ENCODE assay signal across 9 cellular contexts in genomic region chr6:133983099-133983939, GRCh38. TPM values are rescaled to one million over a fixed set of nuclear protein-coding genes. Genes with fewer than 3 reads are reported as not detected.
DNase-seq lines count a peak whose midpoint lies in the region; FAIRE-seq and TF ChIP-seq lines count a peak whose summit lies in the region.
"Had no signal": no experiment of that assay in that cellular context is flagged by ENCODE, and none has a peak within 500 bp of the region (broad histone marks: within the 10 kb centered on the region; RNA-seq: fewer than 3 reads in every experiment).

No MANE protein-coding gene starts in this region.

- H3K4me2 ChIP-seq in mesenchymal stem cell (ENCODE audit: low read length, poor library complexity, severe bottlenecking), result no peak overlapping the region

- H3K27ac ChIP-seq in mesenchymal stem cell (ENCODE audit: low read length, poor library complexity, severe bottlenecking) (no peak overlapping the region), coronary artery (no peak overlapping the region), small intestine (ENCODE audit: low read depth in 1 of 2, low read length in 1 of 2) (no peak overlapping the region)
- H3K27ac ChIP-seq: ascending aorta had no signal

- H3K79me1 ChIP-seq in mesenchymal stem cell (replicated peaks; ENCODE audit: low read length, poor library complexity, severe bottlenecking), result peaks cover 6% of the 10 kb centered on the region

- 56% methylated on average over 9 of the region's 9 CpGs for WGBS in mesenchymal stem cell
- 72 to 82% (median 77%) methylated on average over 9 of the region's 9 CpGs for WGBS in small intestine, 3 donors

- H3K27me3 ChIP-seq in mesenchymal stem cell (ENCODE audit: control insufficient read depth in 1 of 2, insufficient read depth in 1 of 2, low read length in 2 of 2) (no peaks in the 10 kb centered on the region), small intestine (ENCODE audit: control insufficient read depth in 2 of 2, insufficient read depth in 2 of 2, low read length in 2 of 2) (no peaks in the 10 kb centered on the region)
- H3K27me3 ChIP-seq: ascending aorta had no signal

- no peak overlapping the region for H3K18ac ChIP-seq in mesenchymal stem cell (ENCODE audit: low read depth in 1 of 2, low read length in 2 of 2)

- peaks cover 25% of the 10 kb centered on the region for H3K4me1 Mint-ChIP-seq in CD14-positive monocyte

- TF ChIP-seq CTCF in CD14-positive monocyte (IDR thresholded peaks at IDR 0.05) (no peak), coronary artery (IDR thresholded peaks at IDR 0.05) (no peak), D721Med (IDR thresholded peaks at IDR 0.05; ENCODE audit: insufficient read depth, missing control alignments) (no peak)

- no peak overlapping the region for H3K9ac ChIP-seq in mesenchymal stem cell (ENCODE audit: low read length)

- H3K36me3 ChIP-seq in mesenchymal stem cell (ENCODE audit: control insufficient read depth in 1 of 2, insufficient read depth in 2 of 2, low read depth in 1 of 2, low read length in 2 of 2) (peaks cover 3 to 64% of the 10 kb centered on the region in 2 experiments), small intestine (ENCODE audit: control insufficient read depth in 2 of 2, insufficient read depth in 2 of 2, low read length in 2 of 2) (peaks cover 0 to 5% of the 10 kb centered on the region in 2 donors)

- no peak for FAIRE-seq in D721Med (lab: Jason Lieb, UNC)
- FAIRE-seq in small intestine (lab: Jason Lieb, UNC), result no peak

- H3K14ac ChIP-seq in mesenchymal stem cell (ENCODE audit: low read length in 2 of 2), result no peak overlapping the region

- DNase-seq in CD14-positive monocyte (ENCODE audit: low spot score) (peak; percentile 65), NCI-H2107 (lab: John Stamatoyannopoulos, UW) (peak; percentile 5), activated T-cell treated with anti-CD3 and anti-CD28 coated beads for 48 hours (ENCODE audit: low read depth) (peak; percentile 44), mesenchymal stem cell (peak; percentile 80), coronary artery (ENCODE audit: low spot score) (no peak), SW480 (ENCODE audit: low spot score) (no peak), D721Med (ENCODE audit: insufficient read length, low spot score) (no peak), small intestine (no peak)

- H3K9me3 Mint-ChIP-seq in CD14-positive monocyte, result peaks cover 0 to 2% (median 0%) of the 10 kb centered on the region in 7 donors

- H3K9me3 ChIP-seq in mesenchymal stem cell (ENCODE audit: control insufficient read depth, low read length), result no peaks in the 10 kb centered on the region
- no peaks in the 10 kb centered on the region for H3K9me3 ChIP-seq in small intestine (ENCODE audit: control insufficient read depth, low read depth)
- H3K9me3 ChIP-seq: ascending aorta had no signal

- H3K36me3 Mint-ChIP-seq in CD14-positive monocyte, result peaks cover 51% of the 10 kb centered on the region in 2 donors

- no peaks in the 10 kb centered on the region for H3K27me3 Mint-ChIP-seq in CD14-positive monocyte (ENCODE audit: low read depth in 3 of 3)

- no peak overlapping the region for H3K23ac ChIP-seq in mesenchymal stem cell (ENCODE audit: low read length in 2 of 2)

- H2BK15ac ChIP-seq in mesenchymal stem cell (ENCODE audit: low read depth, poor library complexity, severe bottlenecking), result no peak overlapping the region

- no peak overlapping the region for H2BK5ac ChIP-seq in mesenchymal stem cell (ENCODE audit: low read depth, low read length, poor library complexity, severe bottlenecking)

- H2BK120ac ChIP-seq in mesenchymal stem cell (ENCODE audit: low read depth, low read length), result no peak overlapping the region

- H3K27ac Mint-ChIP-seq in CD14-positive monocyte, result peak overlapping the region in 6 of 7 donors; percentile 46 to 85 (median 72)

- no peak overlapping the region for H2AFZ ChIP-seq in mesenchymal stem cell (ENCODE audit: low read depth, low read length)

- H4K91ac ChIP-seq in mesenchymal stem cell (ENCODE audit: low read length), result no peak overlapping the region

- H3K4me3 Mint-ChIP-seq in CD14-positive monocyte, result peak overlapping the region in 1 of 2 donors; percentile 67

- intact Hi-C loops in CD14-positive monocyte (cut with micrococcal nuclease), result no loop called here

- H2BK12ac ChIP-seq in mesenchymal stem cell (ENCODE audit: low read length in 2 of 2), result no peak overlapping the region

- H2AK5ac ChIP-seq in mesenchymal stem cell (ENCODE audit: low read length, severe bottlenecking), result no peak overlapping the region

- H4K8ac ChIP-seq in mesenchymal stem cell (ENCODE audit: low read length), result no peak overlapping the region

- H3K4me1 ChIP-seq in mesenchymal stem cell (ENCODE audit: control insufficient read depth, insufficient read depth, low read depth, low read length) (peaks cover 2% of the 10 kb centered on the region), small intestine (ENCODE audit: control insufficient read depth in 2 of 2, insufficient read depth in 1 of 2, low read depth in 1 of 2, low read length in 1 of 2) (no peaks in the 10 kb centered on the region)

- no peak overlapping the region for H3K4me3 ChIP-seq in mesenchymal stem cell (ENCODE audit: insufficient read depth in 1 of 2, low read depth in 1 of 2, low read length in 2 of 2)
- no peak overlapping the region for H3K4me3 ChIP-seq in coronary artery
- no peak overlapping the region for H3K4me3 ChIP-seq in small intestine (ENCODE audit: low read depth in 1 of 2, low read length in 2 of 2)
- H3K4me3 ChIP-seq: ascending aorta had no signal

- H3K4ac ChIP-seq in mesenchymal stem cell (ENCODE audit: low read depth in 1 of 2, low read length in 2 of 2), result no peak overlapping the region

RNA-seq across cellular contexts. Expression of gene TBPL1, which starts 30.3 kb away (rescaled TPM):
- polyA plus RNA-seq in CD14-positive monocyte (10 to 100 TPM; 35.5 to 35.6 TPM), small intestine (10 to 100 TPM; 17.4 to 31.1 (median 29.5) TPM)
- 38.8 TPM for polyA plus RNA-seq in mesenchymal stem cell (2013, experiment 1 of 2)
- 40.4 TPM for polyA plus RNA-seq in mesenchymal stem cell (2013, experiment 2 of 2)

Comparison
In these comparisons a context has a peak if more than half of its experiments do, and no peak if none do; other contexts are left out.
1. DNase-seq: peak in CD14-positive monocyte (single experiment), NCI-H2107 (single experiment), activated T-cell treated with anti-CD3 and anti-CD28 coated beads for 48 hours (single experiment) and mesenchymal stem cell (single experiment); none in coronary artery (single experiment), SW480 (single experiment), D721Med (single experiment) and small intestine (single experiment).